28 cellular contexts compared by ENCODE assay signal in the genomic region with DNA sequence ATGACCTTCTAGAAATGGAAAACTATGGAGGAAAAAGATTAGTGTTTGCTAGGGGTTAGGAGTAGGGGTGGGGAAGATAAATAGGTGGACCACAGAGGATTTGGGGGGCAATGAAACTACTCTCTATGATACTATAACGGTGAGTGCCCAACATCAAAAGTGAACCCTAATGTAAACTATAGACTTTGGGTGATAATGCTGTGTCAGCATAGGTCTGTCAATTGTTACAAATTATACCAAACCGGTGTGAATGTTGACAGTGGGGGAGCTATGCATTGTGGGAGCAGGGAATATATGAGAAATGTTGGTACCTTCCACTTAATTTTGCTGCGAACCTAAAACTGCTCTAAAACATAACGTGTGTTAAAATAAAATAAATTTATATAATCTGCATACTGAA.
"Had no signal": no experiment of that assay in that cellular context is flagged by ENCODE, and none has a peak within 500 bp of the region (broad histone marks: within the 10 kb centered on the region; RNA-seq: fewer than 3 reads in every experiment).

No MANE protein-coding gene starts in this region.

- DNase-seq: natural killer cell; occipital lobe; ovary; posterior cingulate gyrus; psoas muscle; right cardiac atrium; spleen; stimulated activated CD4-positive, alpha-beta T cell treated with anti-CD3 and anti-CD28 coated beads, Interleukin-12 subunit alpha, Interleukin-12 subunit beta, amount 100 ng/mL, for 4 hours; stimulated activated CD4-positive, alpha-beta T cell treated with anti-CD3 and anti-CD28 coated beads, Interleukin-1b, Interleukin-23, amount 100 ng/mL, for 48 hours; stimulated activated CD4-positive, alpha-beta T cell treated with anti-CD3 and anti-CD28 coated beads, Interleukin-4, amount 100 ng/mL, for 1 hour; stimulated activated CD4-positive, alpha-beta T cell treated with anti-CD3 and anti-CD28 coated beads, Interleukin-4, amount 100 ng/mL, for 4 hours; stimulated activated CD8-positive, alpha-beta memory T cell treated with anti-CD3 and anti-CD28 coated beads, Interleukin-4, amount 100 ng/mL, for 48 hours; stimulated activated naive CD4-positive, alpha-beta T cell; stimulated activated naive CD8-positive, alpha-beta T cell treated with anti-CD3 and anti-CD28 coated beads, Interleukin-15, amount 100 ng/mL, for 72 hours; stimulated activated naive CD8-positive, alpha-beta T cell treated with anti-CD3 and anti-CD28 coated beads, Interleukin-15, Interleukin-2, amounts not matched to agents 100 U/mL and 50 U/mL, for 24 hours; substantia nigra; testis; tibial artery; transverse colon; upper lobe of right lung; uterus had no signal

- ATAC-seq: natural killer cell; psoas muscle; right cardiac atrium; sciatic nerve; stimulated activated memory B cell treated with anti-CD40 and anti-IgM and Interleukin-4, amounts not matched to agents 10 μg/mL and 1 μg/mL and 100 μg/mL, for 72 hours; stimulated activated naive CD8-positive, alpha-beta T cell treated with anti-CD3 and anti-CD28 coated beads, Interleukin-15, amount 100 ng/mL, for 72 hours; stimulated activated naive CD8-positive, alpha-beta T cell treated with anti-CD3 and anti-CD28 coated beads, Interleukin-15, Interleukin-2, amounts not matched to agents 100 U/mL and 50 U/mL, for 24 hours; upper lobe of right lung had no signal

- H3K9ac ChIP-seq: neural progenitor cell, parathyroid adenoma had no signal

- H3K79me2 ChIP-seq: parathyroid adenoma had no signal

- H3K27me3 ChIP-seq: neural progenitor cell, ovary, spleen, suprapubic skin, testis, tibial artery, transverse colon, upper lobe of right lung, uterus had no signal

- H3K36me3 ChIP-seq: neural progenitor cell, ovary, spleen, suprapubic skin, tibial artery, transverse colon, upper lobe of right lung, uterus had no signal

- H3K4me1 ChIP-seq: neural progenitor cell, parathyroid adenoma, psoas muscle, spleen, suprapubic skin, testis, tibial artery, transverse colon, upper lobe of right lung, uterus had no signal

- H3K4me2 ChIP-seq: neural progenitor cell, smooth muscle cell had no signal

- H3K27ac ChIP-seq: neural progenitor cell, ovary, parathyroid adenoma, psoas muscle, skin epidermis, spleen, suprapubic skin, testis, tibial artery, transverse colon, upper lobe of right lung, uterus had no signal

- H3K4me3 ChIP-seq: neural progenitor cell, ovary, psoas muscle, skin epidermis, smooth muscle cell, spleen, suprapubic skin, testis, tibial artery, transverse colon, upper lobe of right lung, uterus had no signal

- H3K9me3 ChIP-seq: ovary, psoas muscle, spleen, suprapubic skin, testis, tibial artery, transverse colon, upper lobe of right lung, uterus had no signal

- H2AFZ ChIP-seq: neural progenitor cell, parathyroid adenoma had no signal
